In the genomic region with DNA sequence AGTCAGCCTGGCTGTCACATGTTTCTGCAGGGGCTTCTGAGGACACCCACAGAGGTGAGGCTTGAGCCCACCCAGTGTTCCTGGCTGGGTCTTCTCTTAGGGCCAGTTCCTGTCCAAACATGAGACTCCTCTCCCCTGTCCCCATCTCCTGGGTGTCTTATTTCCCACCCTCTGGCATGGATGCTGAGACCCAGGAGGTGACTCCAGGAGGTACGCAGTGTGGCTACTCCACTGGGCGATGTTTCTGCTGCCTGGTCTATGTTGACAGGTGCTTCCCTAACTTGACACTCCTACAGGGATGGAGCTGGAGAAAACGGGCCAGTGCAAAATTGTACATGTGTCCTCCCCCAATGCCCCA, we compare ENCODE assay signal across 24 cellular contexts.
"Had no signal": no experiment of that assay in that cellular context is flagged by ENCODE, and none has a peak within 500 bp of the region (broad histone marks: within the 10 kb centered on the region; RNA-seq: fewer than 3 reads in every experiment).

No MANE protein-coding gene starts in this region.

- H3K9me3 Mint-ChIP-seq: memory B cell, naive B cell, nephron, neural progenitor cell had no signal

- H3K27ac Mint-ChIP-seq: memory B cell, naive B cell, nephron, neural progenitor cell, progenitor cell of endocrine pancreas, type B pancreatic cell had no signal

- H3K4me2 ChIP-seq: hepatocyte, neural progenitor cell, smooth muscle cell had no signal

- H3K4me3 ChIP-seq: gastroesophageal sphincter, heart left ventricle, hepatocyte, lower lobe of right lung, neural progenitor cell, right lobe of liver, smooth muscle cell, stomach, tibial artery had no signal

- H3K36me3 ChIP-seq: gastroesophageal sphincter, heart left ventricle, lower lobe of right lung, neural progenitor cell, right lobe of liver, stomach, tibial artery had no signal

- H3K27ac ChIP-seq: foreskin keratinocyte, hepatocyte, lower lobe of right lung, neural progenitor cell, parathyroid adenoma, right lobe of liver, stomach, tibial artery had no signal

- H3K79me2 ChIP-seq: hepatocyte, parathyroid adenoma had no signal

- H3K4me3 Mint-ChIP-seq: memory B cell, naive B cell, nephron, neural progenitor cell, type B pancreatic cell had no signal

- H3K4me1 ChIP-seq: foreskin keratinocyte, parathyroid adenoma, right lobe of liver had no signal

- H3K9me3 ChIP-seq: gastroesophageal sphincter, heart left ventricle, lower lobe of right lung, right lobe of liver, stomach, tibial artery had no signal

- DNase-seq: cerebellar nuclear complex; cortex of kidney; left colon; lower lobe of right lung; naive B cell; stimulated activated CD4-positive, alpha-beta T cell treated with anti-CD3 and anti-CD28 coated beads, Interleukin-12 subunit alpha, Interleukin-12 subunit beta, amount 100 ng/mL, for 4 hours; stimulated activated CD4-positive, alpha-beta T cell treated with anti-CD3 and anti-CD28 coated beads, Interleukin-1b, Interleukin-23, amount 100 ng/mL, for 48 hours; stimulated activated CD4-positive, alpha-beta T cell treated with anti-CD3 and anti-CD28 coated beads, Interleukin-4, amount 100 ng/mL, for 1 hour; stimulated activated CD8-positive, alpha-beta memory T cell treated with anti-CD3 and anti-CD28 coated beads, Interleukin-4, amount 100 ng/mL, for 48 hours; stimulated activated naive CD4-positive, alpha-beta T cell treated with Interleukin-2 at 50 U/mL for 16 hours; stomach; tibial artery had no signal

- ATAC-seq: gastroesophageal sphincter, left colon, right lobe of liver had no signal

- H3K9ac ChIP-seq: neural progenitor cell, parathyroid adenoma had no signal

- H3K27me3 ChIP-seq: gastroesophageal sphincter, hepatocyte, neural progenitor cell, right lobe of liver, tibial artery had no signal

- H3K36me3 Mint-ChIP-seq: memory B cell, neural progenitor cell, type B pancreatic cell had no signal

- H2AFZ ChIP-seq: hepatocyte, neural progenitor cell, parathyroid adenoma had no signal
